Comparison of ENCODE assay signal across 1 cellular context in the genomic region with DNA sequence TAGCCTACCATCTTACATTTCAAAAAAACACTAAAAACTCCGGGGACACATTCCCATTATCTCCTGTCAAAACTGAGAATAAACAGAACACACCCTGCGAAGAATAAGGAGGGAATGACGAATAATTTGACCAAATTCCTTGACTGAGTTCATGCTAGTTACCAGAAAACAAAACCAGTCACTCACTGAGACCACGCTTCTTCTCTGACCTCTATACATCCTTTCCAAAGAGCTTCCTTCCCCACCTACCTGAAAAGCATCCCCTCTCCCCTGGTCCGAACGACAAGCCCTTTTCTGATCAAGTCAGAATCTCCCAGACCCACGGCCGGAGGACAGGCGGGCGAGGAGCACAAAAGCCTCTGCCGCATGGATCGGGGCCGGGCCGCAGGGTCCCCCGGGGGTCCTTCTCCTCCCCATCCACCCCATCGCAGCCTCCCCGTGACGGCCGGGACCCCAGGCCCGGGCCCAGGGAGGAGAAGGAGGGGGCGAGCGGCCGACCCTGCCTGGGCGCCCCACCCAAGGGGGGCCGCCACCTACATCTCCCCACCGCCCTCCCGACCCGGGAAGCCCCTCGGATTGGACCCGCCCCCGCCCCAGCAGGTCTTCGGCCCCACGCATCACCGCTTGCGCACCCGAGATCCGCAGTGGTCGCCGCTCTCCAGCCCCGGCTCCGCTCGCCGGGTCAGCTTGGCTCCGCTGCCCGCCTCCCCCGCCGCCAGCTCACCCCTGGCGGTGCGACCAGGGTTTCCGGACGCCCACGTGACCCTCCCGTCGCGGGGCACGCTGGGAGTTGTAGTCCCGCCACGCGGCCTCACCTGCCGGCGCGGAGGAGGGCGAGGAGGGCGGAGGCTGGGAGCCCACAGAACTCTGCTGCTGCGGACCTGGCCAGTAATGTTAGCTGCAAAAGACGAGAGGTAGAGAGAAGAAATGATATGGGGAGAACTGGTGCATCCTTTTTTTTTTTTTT.
TF ChIP-seq lines count a peak whose summit lies in the region.

A gene with protein sequence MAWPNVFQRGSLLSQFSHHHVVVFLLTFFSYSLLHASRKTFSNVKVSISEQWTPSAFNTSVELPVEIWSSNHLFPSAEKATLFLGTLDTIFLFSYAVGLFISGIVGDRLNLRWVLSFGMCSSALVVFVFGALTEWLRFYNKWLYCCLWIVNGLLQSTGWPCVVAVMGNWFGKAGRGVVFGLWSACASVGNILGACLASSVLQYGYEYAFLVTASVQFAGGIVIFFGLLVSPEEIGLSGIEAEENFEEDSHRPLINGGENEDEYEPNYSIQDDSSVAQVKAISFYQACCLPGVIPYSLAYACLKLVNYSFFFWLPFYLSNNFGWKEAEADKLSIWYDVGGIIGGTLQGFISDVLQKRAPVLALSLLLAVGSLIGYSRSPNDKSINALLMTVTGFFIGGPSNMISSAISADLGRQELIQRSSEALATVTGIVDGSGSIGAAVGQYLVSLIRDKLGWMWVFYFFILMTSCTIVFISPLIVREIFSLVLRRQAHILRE (minus strand): TSS at position 747 of the 967 bp plus-strand sequence. CDS start 16,004 bp downstream, outside the sequence.

TF ChIP-seq in HepG2, 621 proteins besides CTCF, POLR2A, EP300 and RAD21 (continued from another document and continues in another):
- TF ChIP-seq PAX8 (CRISPR knock-in tag; IDR thresholded peaks at IDR 0.05; ENCODE audit: borderline replicate concordance): no peak
- no peak for TF ChIP-seq TOE1 (CRISPR knock-in tag; IDR thresholded peaks at IDR 0.05)
- TF ChIP-seq NFKB2 (CRISPR knock-in tag; IDR thresholded peaks at IDR 0.05; ENCODE audit: borderline replicate concordance): no peak
- peak; percentile 38; the same call in 1 of the 2 replicates for TF ChIP-seq GMEB2 (CRISPR knock-in tag; IDR thresholded peaks at IDR 0.05; ENCODE audit: low read depth)
- no peak for TF ChIP-seq MXD3 (CRISPR knock-in tag; IDR thresholded peaks at IDR 0.05)
- no peak for TF ChIP-seq ESRRA (CRISPR knock-in tag; IDR thresholded peaks at IDR 0.05; ENCODE audit: low read depth)
- no peak for TF ChIP-seq ZBTB8A (CRISPR knock-in tag; IDR thresholded peaks at IDR 0.05; ENCODE audit: borderline replicate concordance, low read depth)
- peak; percentile 47; the same call in 1 of the 2 replicates for TF ChIP-seq TFAP4 (IDR thresholded peaks at IDR 0.05; ENCODE audit: borderline replicate concordance, low read depth)
- no peak for TF ChIP-seq ZNF749 (CRISPR knock-in tag; IDR thresholded peaks at IDR 0.05; ENCODE audit: borderline replicate concordance)
- TF ChIP-seq KDM2A (CRISPR knock-in tag; IDR thresholded peaks at IDR 0.05; ENCODE audit: borderline replicate concordance, low read depth): peak; percentile 85
- TF ChIP-seq, protein P1, sequence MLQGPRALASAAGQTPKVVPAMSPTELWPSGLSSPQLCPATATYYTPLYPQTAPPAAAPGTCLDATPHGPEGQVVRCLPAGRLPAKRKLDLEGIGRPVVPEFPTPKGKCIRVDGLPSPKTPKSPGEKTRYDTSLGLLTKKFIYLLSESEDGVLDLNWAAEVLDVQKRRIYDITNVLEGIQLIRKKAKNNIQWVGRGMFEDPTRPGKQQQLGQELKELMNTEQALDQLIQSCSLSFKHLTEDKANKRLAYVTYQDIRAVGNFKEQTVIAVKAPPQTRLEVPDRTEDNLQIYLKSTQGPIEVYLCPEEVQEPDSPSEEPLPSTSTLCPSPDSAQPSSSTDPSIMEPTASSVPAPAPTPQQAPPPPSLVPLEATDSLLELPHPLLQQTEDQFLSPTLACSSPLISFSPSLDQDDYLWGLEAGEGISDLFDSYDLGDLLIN (CRISPR knock-in tag; IDR thresholded peaks at IDR 0.05; ENCODE audit: borderline replicate concordance): no peak
- TF ChIP-seq ZNF333 (CRISPR knock-in tag; IDR thresholded peaks at IDR 0.05; ENCODE audit: borderline replicate concordance): no peak
- peak; percentile 38; the same call in 1 of the 2 replicates for TF ChIP-seq ZNF614 (CRISPR knock-in tag; IDR thresholded peaks at IDR 0.05; ENCODE audit: borderline replicate concordance)
- TF ChIP-seq ZSCAN9 (CRISPR knock-in tag; IDR thresholded peaks at IDR 0.05; ENCODE audit: borderline replicate concordance): no peak; the same call in 1 of the 2 replicates
- TF ChIP-seq ZNF75D (CRISPR knock-in tag; IDR thresholded peaks at IDR 0.05; ENCODE audit: borderline replicate concordance): no peak
- TF ChIP-seq ZNF274 (CRISPR knock-in tag; IDR thresholded peaks at IDR 0.05): no peak
- 0 out of 2 replicates have a peak, but pooled peaks have one; percentile 17 for TF ChIP-seq ARNT2 (CRISPR knock-in tag; IDR thresholded peaks at IDR 0.05; ENCODE audit: low read depth)
- TF ChIP-seq TBX3 (IDR thresholded peaks at IDR 0.05; ENCODE audit: borderline replicate concordance): no peak
- peak; percentile 54; the same call in 1 of the 2 replicates for TF ChIP-seq YEATS2 (CRISPR knock-in tag; IDR thresholded peaks at IDR 0.05; ENCODE audit: borderline replicate concordance)
- no peak for TF ChIP-seq RORA (CRISPR knock-in tag; IDR thresholded peaks at IDR 0.05)
- TF ChIP-seq ATF3 (CRISPR knock-in tag; IDR thresholded peaks at IDR 0.05): no peak
- TF ChIP-seq THAP9 (CRISPR knock-in tag; IDR thresholded peaks at IDR 0.05; ENCODE audit: borderline replicate concordance): peak; percentile 49; the same call in 1 of the 2 replicates
- TF ChIP-seq PITX1 (CRISPR knock-in tag; IDR thresholded peaks at IDR 0.05): no peak
- no peak; the same call in 1 of the 2 replicates for TF ChIP-seq ZBTB38 (CRISPR knock-in tag; IDR thresholded peaks at IDR 0.05)
- no peak for TF ChIP-seq ZNF121 (CRISPR knock-in tag; IDR thresholded peaks at IDR 0.05)
- peak; percentile 98 for TF ChIP-seq THAP11 (CRISPR knock-in tag; IDR thresholded peaks at IDR 0.05)
- no peak for TF ChIP-seq NCOR1 (IDR thresholded peaks at IDR 0.05; ENCODE audit: borderline replicate concordance, low read length)
- TF ChIP-seq REST (IDR thresholded peaks at IDR 0.05; ENCODE audit: borderline replicate concordance in 1 of 2, low read depth in 1 of 2, low read length in 2 of 2): no peak
- peak; percentile 60; the same call in 1 of the 2 replicates for TF ChIP-seq PRDM10 (CRISPR knock-in tag; IDR thresholded peaks at IDR 0.05; ENCODE audit: low read depth)
- TF ChIP-seq ZBTB49 (CRISPR knock-in tag; IDR thresholded peaks at IDR 0.05; ENCODE audit: borderline replicate concordance): no peak
- TF ChIP-seq MXI1 (IDR thresholded peaks at IDR 0.05; ENCODE audit: borderline replicate concordance, low read depth, low read length): peak; percentile 77; the same call in 1 of the 3 replicates
- TF ChIP-seq HMG20B (CRISPR knock-in tag; conservative IDR thresholded peaks at IDR 0.05): no peak
- TF ChIP-seq ZMYM2 (CRISPR knock-in tag; IDR thresholded peaks at IDR 0.05): no peak
